ENCODE assay signal across 8 cellular contexts in genomic region chr1:18950415-18951026, GRCh38. TPM values are rescaled to one million over a fixed set of nuclear protein-coding genes. Genes with fewer than 3 reads are reported as not detected.
DNase-seq lines count a peak whose midpoint lies in the region; ATAC-seq and TF ChIP-seq lines count a peak whose summit lies in the region.

No MANE protein-coding gene starts in this region.

- H3K36me3 ChIP-seq in brain microvascular endothelial cell (replicated peaks) (no peaks in the 10 kb centered on the region), mesendoderm (ENCODE audit: control insufficient read depth, insufficient read depth, low read length) (no peaks in the 10 kb centered on the region), urinary bladder (ENCODE audit: insufficient read depth) (no peaks in the 10 kb centered on the region)

- H3K56ac ChIP-seq in mesendoderm (ENCODE audit: low read length): peak overlapping the region; percentile 88

- H3K4ac ChIP-seq in mesendoderm (ENCODE audit: low read depth, low read length): no peak overlapping the region

- peak overlapping the region; percentile 14 for H2BK120ac ChIP-seq in mesendoderm (ENCODE audit: low read depth, low read length)

- H3K23ac ChIP-seq in mesendoderm (ENCODE audit: low read length): peak overlapping the region; percentile 70

- H2AK5ac ChIP-seq in mesendoderm (ENCODE audit: low read length): no peak overlapping the region

- H3K4me2 ChIP-seq in mesendoderm (ENCODE audit: low read length): no peak overlapping the region

- peak overlapping the region; percentile 43 for H2BK5ac ChIP-seq in mesendoderm (ENCODE audit: low read length)

- H3K4me1 ChIP-seq in mesendoderm (ENCODE audit: control insufficient read depth, low read depth, low read length) (peaks cover 14% of the 10 kb centered on the region), urinary bladder (ENCODE audit: insufficient read depth) (no peaks in the 10 kb centered on the region)

- WGBS in mesendoderm (ENCODE audit: extremely low coverage, insufficient coverage, low lambda C conversion rate): no CpG with 5 or more reads among the region's 19 CpGs
- WGBS in urinary bladder: 31% methylated on average over 19 of the region's 19 CpGs

- in situ Hi-C loops in brain microvascular endothelial cell (cut with HindIII; ENCODE audit: low pct_ligation_motif_present, low sequenced_read_pairs): no loop called here

- H2BK15ac ChIP-seq in mesendoderm (replicated peaks; ENCODE audit: low read depth): peak overlapping the region; percentile 7

- H3K4me3 ChIP-seq in brain microvascular endothelial cell (ENCODE audit: low read depth, low read length) (no peak overlapping the region), mesendoderm (ENCODE audit: low read length) (no peak overlapping the region), urinary bladder (ENCODE audit: low read depth, low read length) (no peak overlapping the region)

- no peak for TF ChIP-seq CTCF in brain microvascular endothelial cell (IDR thresholded peaks at IDR 0.05; ENCODE audit: low read depth, low read length, missing control alignments)

- no peak overlapping the region for H4K8ac ChIP-seq in mesendoderm (ENCODE audit: low read depth, low read length)

- DNase-seq in activated naive CD4-positive, alpha-beta T cell treated with Interleukin-2 at 50 U/mL for 16 hours: peak; percentile 48
- no peak for DNase-seq in activated naive CD4-positive, alpha-beta T cell treated with anti-CD3 and anti-CD28 coated beads, Interleukin-2, amount 50 U/mL, for 16 hours
- DNase-seq in brain microvascular endothelial cell (no peak), mesendoderm (no peak), OCI-M2 (lab: John Stamatoyannopoulos, UW; ENCODE audit: unreplicated experiment) (no peak), NCI-H1105 (lab: John Stamatoyannopoulos, UW) (no peak)

- H4K5ac ChIP-seq in mesendoderm (ENCODE audit: low read length): no peak overlapping the region

- peak overlapping the region; percentile 73 for H3K27ac ChIP-seq in brain microvascular endothelial cell
- peak overlapping the region; percentile 52 for H3K27ac ChIP-seq in mesendoderm (ENCODE audit: low read depth, low read length)
- peak overlapping the region; percentile 81 for H3K27ac ChIP-seq in urinary bladder (ENCODE audit: low read depth)

- H3K18ac ChIP-seq in mesendoderm (ENCODE audit: low read length): peak overlapping the region; percentile 65

- H3K27me3 ChIP-seq in brain microvascular endothelial cell (replicated peaks) (no peaks in the 10 kb centered on the region), mesendoderm (ENCODE audit: insufficient read depth, low read length, poor library complexity) (no peaks in the 10 kb centered on the region)

- ATAC-seq in HG03095 (IDR thresholded peaks at IDR 0.05; ENCODE audit: unreplicated experiment): no peak

- H3K79me2 ChIP-seq in mesendoderm (ENCODE audit: control insufficient read depth, insufficient read depth, low read length): peaks cover 31% of the 10 kb centered on the region

- peaks cover 13% of the 10 kb centered on the region for H3K79me1 ChIP-seq in mesendoderm (ENCODE audit: low read length)

- H3K9ac ChIP-seq in mesendoderm (ENCODE audit: low read length): peak overlapping the region; percentile 42

RNA-seq across cellular contexts. Expression of gene IFFO2, which starts 6.0 kb away (rescaled TPM):
- 10.7 TPM for polyA plus RNA-seq in mesendoderm (2013, experiment 1 of 2)
- 11.3 TPM for polyA plus RNA-seq in mesendoderm (2013, experiment 2 of 2)
- total RNA-seq in urinary bladder: 4.3 TPM
- 14.2 TPM for polyA plus RNA-seq in urinary bladder

RNA-seq across cellular contexts. Expression of gene ALDH4A1, which starts 48.2 kb away (rescaled TPM):
- 12.5 TPM for polyA plus RNA-seq in mesendoderm (2013, experiment 1 of 2)
- 11.6 TPM for polyA plus RNA-seq in mesendoderm (2013, experiment 2 of 2)
- total RNA-seq in urinary bladder: 11.9 TPM
- polyA plus RNA-seq in urinary bladder: 26.0 TPM
